Comparison of ENCODE assay signal across 18 cellular contexts in the genomic region with DNA sequence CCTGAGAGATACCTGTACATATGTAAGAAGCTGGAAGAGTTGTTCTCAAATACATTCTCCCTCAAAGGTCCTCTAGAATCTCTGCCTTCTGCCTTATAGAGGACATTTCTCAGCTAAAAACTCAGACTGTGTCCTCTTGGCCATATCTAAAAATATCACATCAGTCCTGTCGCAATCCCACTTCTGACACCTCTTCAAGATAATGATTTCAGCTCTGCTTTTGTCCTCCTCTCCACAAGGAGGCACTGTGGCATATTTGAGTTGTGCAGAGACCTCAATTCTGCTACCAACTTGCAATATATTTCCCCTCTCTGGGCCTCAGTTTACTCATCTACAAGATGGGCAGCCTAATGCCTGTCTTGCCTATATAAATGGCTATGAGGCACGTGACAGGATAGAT. TPM values are rescaled to one million over a fixed set of nuclear protein-coding genes. Genes with fewer than 3 reads are reported as not detected.
DNase-seq lines count a peak whose midpoint lies in the region; ATAC-seq and TF ChIP-seq lines count a peak whose summit lies in the region.
"Had no signal": no experiment of that assay in that cellular context is flagged by ENCODE, and none has a peak within 500 bp of the region (broad histone marks: within the 10 kb centered on the region; RNA-seq: fewer than 3 reads in every experiment).

No MANE protein-coding gene starts in this region.

- H3K23ac ChIP-seq in neuronal stem cell (ENCODE audit: low read depth, low read length, poor library complexity): no peak overlapping the region

- no peak overlapping the region for H2BK120ac ChIP-seq in neuronal stem cell (ENCODE audit: low read depth, low read length)

- H3K4me1 Mint-ChIP-seq in activated T-cell treated with anti-CD3 and anti-CD28 coated beads, Interleukin-2, amount 50 U/mL, for 72 hours (ENCODE audit: low read depth): peaks cover 11% of the 10 kb centered on the region
- peaks cover 17% of the 10 kb centered on the region for H3K4me1 Mint-ChIP-seq in T-helper 17 cell

- H3K4ac ChIP-seq in neuronal stem cell (ENCODE audit: low read length): no peak overlapping the region

- peaks cover 5 to 6% of the 10 kb centered on the region in 2 donors for H3K9me3 Mint-ChIP-seq in activated T-cell treated with anti-CD3 and anti-CD28 coated beads, Interleukin-2, amount 50 U/mL, for 72 hours

- peak overlapping the region; percentile 47 to 54 for H3K4me3 Mint-ChIP-seq in activated T-cell treated with anti-CD3 and anti-CD28 coated beads, Interleukin-2, amount 50 U/mL, for 72 hours
- peak overlapping the region; percentile 79 for H3K4me3 Mint-ChIP-seq in T-helper 17 cell

- H3K36me3 ChIP-seq in tibial artery: peaks cover 30 to 55% (median 40%) of the 10 kb centered on the region in 3 donors
- H3K36me3 ChIP-seq in neuronal stem cell (replicated peaks in 1 of 2; ENCODE audit: control insufficient read depth in 2 of 2, insufficient read depth in 2 of 2, low read length in 2 of 2): peaks cover 0 to 34% of the 10 kb centered on the region in 2 donors

- H4K91ac ChIP-seq in neuronal stem cell (ENCODE audit: low read depth, low read length, poor library complexity): no peak overlapping the region

- no peak overlapping the region for H4K8ac ChIP-seq in neuronal stem cell (ENCODE audit: low read depth, low read length)

- DNase-seq in activated T-cell treated with anti-CD3 and anti-CD28 coated beads, Interleukin-2, amount 50 U/mL, for 72 hours: no peak
- DNase-seq in activated T-cell treated with anti-CD3 and anti-CD28 coated beads for 4 hours (no peak), T-helper 17 cell (no peak), fibroblast of the aortic adventitia (ENCODE audit: low read depth) (peak; percentile 45), tibial artery (no peak), glomerular visceral epithelial cell (ENCODE audit: extremely low spot score) (no peak), neuronal stem cell (ENCODE audit: low spot score) (no peak)
- DNase-seq: activated CD4-positive, alpha-beta T cell treated with anti-CD3 and anti-CD28 coated beads, Interleukin-2, amount 50 U/mL, for 1 hour; activated gamma-delta T cell treated with Interleukin-2 at 50 U/mL for 16 hours; NCI-H2029 treated with DMSO at 0.1 percent for 48 hours; trophoblast cell had no signal

- H3K4me2 ChIP-seq in neuronal stem cell (ENCODE audit: insufficient read depth, low read length, poor library complexity, severe bottlenecking): no peak overlapping the region

- intact Hi-C loops in tibial artery (cut with DNase I; ENCODE audit: low total_unique reads): no loop called here

- H2AFZ ChIP-seq in neuronal stem cell (ENCODE audit: low read length): no peak overlapping the region

- H3K27me3 ChIP-seq in tibial artery: no peaks in the 10 kb centered on the region
- peaks cover 0 to 9% (median 0%) of the 10 kb centered on the region in 3 experiments for H3K27me3 ChIP-seq in neuronal stem cell (ENCODE audit: control insufficient read depth in 3 of 3, insufficient read depth in 3 of 3, low read depth in 1 of 3, low read length in 3 of 3)

- no peak overlapping the region for H3K9ac ChIP-seq in neuronal stem cell (ENCODE audit: low read depth, low read length, poor library complexity)

- no peak overlapping the region for H3K27ac Mint-ChIP-seq in activated T-cell treated with anti-CD3 and anti-CD28 coated beads, Interleukin-2, amount 50 U/mL, for 72 hours
- H3K27ac Mint-ChIP-seq in T-helper 17 cell: no peak overlapping the region

- H3K27me3 Mint-ChIP-seq in activated T-cell treated with anti-CD3 and anti-CD28 coated beads, Interleukin-2, amount 50 U/mL, for 72 hours (ENCODE audit: low read depth): no peaks in the 10 kb centered on the region
- no peaks in the 10 kb centered on the region for H3K27me3 Mint-ChIP-seq in T-helper 17 cell

- H2BK5ac ChIP-seq in neuronal stem cell (ENCODE audit: low read length): no peak overlapping the region

- ATAC-seq in activated T-cell treated with anti-CD3 and anti-CD28 coated beads, Interleukin-2, amount 50 U/mL, for 72 hours (replicated peaks in 1 of 2): no peak
- ATAC-seq in T-helper 17 cell (no peak), HG03159 (IDR thresholded peaks at IDR 0.05; ENCODE audit: unreplicated experiment) (no peak)

- H3K79me1 ChIP-seq in neuronal stem cell (ENCODE audit: low read depth, low read length): no peaks in the 10 kb centered on the region

- peaks cover 7 to 9% of the 10 kb centered on the region in 2 donors for H3K36me3 Mint-ChIP-seq in activated T-cell treated with anti-CD3 and anti-CD28 coated beads, Interleukin-2, amount 50 U/mL, for 72 hours (ENCODE audit: insufficient read depth in 2 of 2)
- peaks cover 2% of the 10 kb centered on the region for H3K36me3 Mint-ChIP-seq in T-helper 17 cell (ENCODE audit: low read depth)

- H2AK5ac ChIP-seq in neuronal stem cell (ENCODE audit: low read depth, low read length): no peak overlapping the region

- H3K4me1 ChIP-seq in tibial artery: peaks cover 0 to 34% (median 17%) of the 10 kb centered on the region in 4 donors
- H3K4me1 ChIP-seq in neuronal stem cell (ENCODE audit: control insufficient read depth in 2 of 2, insufficient read depth in 1 of 2, low read depth in 1 of 2, low read length in 2 of 2): peaks cover 4 to 9% of the 10 kb centered on the region in 2 donors

- no peak overlapping the region for H2BK15ac ChIP-seq in neuronal stem cell (ENCODE audit: low read length)

- H3K9me3 ChIP-seq in T-helper 17 cell (ENCODE audit: control insufficient read depth, low read length, poor library complexity, severe bottlenecking) (no peaks in the 10 kb centered on the region), tibial artery (no peaks in the 10 kb centered on the region), neuronal stem cell (replicated peaks in 1 of 2; ENCODE audit: control insufficient read depth in 2 of 2, insufficient read depth in 1 of 2, low read depth in 1 of 2, low read length in 2 of 2) (peaks cover 0 to 5% of the 10 kb centered on the region in 2 donors)

- H3K14ac ChIP-seq in neuronal stem cell (ENCODE audit: low read length): no peak overlapping the region

- H3K18ac ChIP-seq in neuronal stem cell (ENCODE audit: low read length): no peak overlapping the region

- no peak overlapping the region for H2BK12ac ChIP-seq in neuronal stem cell (ENCODE audit: low read length)

- H3K4me3 ChIP-seq in fibroblast of the aortic adventitia (ENCODE audit: low read depth, low read length) (no peak overlapping the region), tibial artery (no peak overlapping the region), neuronal stem cell (ENCODE audit: low read length in 2 of 2) (no peak overlapping the region)

- peak; percentile 34 for TF ChIP-seq CTCF in fibroblast of the aortic adventitia (IDR thresholded peaks at IDR 0.05; ENCODE audit: insufficient read depth, low read length)
- TF ChIP-seq CTCF in tibial artery (IDR thresholded peaks at IDR 0.05): peak; percentile 21 to 41

- WGBS in neuronal stem cell (ENCODE audit: extremely low coverage in 2 of 2, insufficient read length in 2 of 2, insufficient replicate concordance in 1 of 2), 2 donors: no CpG with 5 or more reads among the region's 2 CpGs

- H3K27ac ChIP-seq in tibial artery (peak overlapping the region; percentile 23 to 48), neuronal stem cell (replicated peaks; ENCODE audit: low read length) (no peak overlapping the region)

RNA-seq across cellular contexts. Expression of a gene that starts 16.6 kb away (rescaled TPM):
- 1 to 10 TPM; 7.3 to 9.6 TPM for total RNA-seq in activated T-cell treated with anti-CD3 and anti-CD28 coated beads, Interleukin-2, amount 50 U/mL, for 72 hours
- 10 to 100 TPM; 24.0 to 33.1 TPM for total RNA-seq in T-helper 17 cell
- total RNA-seq in fibroblast of the aortic adventitia (ENCODE audit: low replicate concordance): 15.8 and 18.5 TPM in 2 replicates
- 5.3 TPM for polyA plus RNA-seq in neuronal stem cell (2013, experiment 1 of 2)
- polyA plus RNA-seq in neuronal stem cell (2013, experiment 2 of 2): 4.6 TPM

RNA-seq across cellular contexts. Expression of a gene that starts 16.7 kb away (rescaled TPM):
- 10 to 100 TPM; 23.3 to 54.1 TPM for total RNA-seq in activated T-cell treated with anti-CD3 and anti-CD28 coated beads, Interleukin-2, amount 50 U/mL, for 72 hours
- total RNA-seq in T-helper 17 cell (100 to 1,000 TPM; 270 to 305 TPM), fibroblast of the aortic adventitia (ENCODE audit: low replicate concordance) (0.09 and 0.41 TPM in 2 replicates)
- polyA plus RNA-seq in neuronal stem cell (2013, experiment 1 of 2): 0.11 TPM
- 0.11 TPM for polyA plus RNA-seq in neuronal stem cell (2013, experiment 2 of 2)
- total RNA-seq: Daoy had no signal

RNA-seq across cellular contexts. Expression of a gene that starts 36.5 kb away (rescaled TPM):
- not detected for total RNA-seq in activated T-cell treated with anti-CD3 and anti-CD28 coated beads, Interleukin-2, amount 50 U/mL, for 72 hours
- not detected for total RNA-seq in T-helper 17 cell
- total RNA-seq in fibroblast of the aortic adventitia (ENCODE audit: low replicate concordance): not detected in 2 replicates
- not detected for polyA plus RNA-seq in neuronal stem cell (2013, experiment 1 of 2)
- not detected for polyA plus RNA-seq in neuronal stem cell (2013, experiment 2 of 2)
- total RNA-seq: Daoy; dermis microvascular lymphatic vessel endothelial cell; glomerular endothelial cell; skeletal muscle tissue; T-helper 1 cell treated with Interleukin-12 subunit alpha and Interleukin-12 subunit beta and Interleukin-4 antibody, amounts not matched to agents 30 ng/mL and 1 ng/mL, for 36 hours had no signal
- polyA plus RNA-seq: neural cell had no signal

Comparison
In these comparisons a context has a peak if more than half of its experiments do, and no peak if none do; other contexts are left out.
1. RNA of a gene that starts 16.7 kb away (total RNA-seq): 270 to 305 TPM in T-helper 17 cell and 23.3 to 54.1 TPM in activated T-cell treated with anti-CD3 and anti-CD28 coated beads, Interleukin-2, amount 50 U/mL, for 72 hours; 0.09 to 0.41 TPM in fibroblast of the aortic adventitia; every median in the first group is over 10 times any median in the second.